Comparison of ENCODE assay signal across 16 cellular contexts in the genomic region with DNA sequence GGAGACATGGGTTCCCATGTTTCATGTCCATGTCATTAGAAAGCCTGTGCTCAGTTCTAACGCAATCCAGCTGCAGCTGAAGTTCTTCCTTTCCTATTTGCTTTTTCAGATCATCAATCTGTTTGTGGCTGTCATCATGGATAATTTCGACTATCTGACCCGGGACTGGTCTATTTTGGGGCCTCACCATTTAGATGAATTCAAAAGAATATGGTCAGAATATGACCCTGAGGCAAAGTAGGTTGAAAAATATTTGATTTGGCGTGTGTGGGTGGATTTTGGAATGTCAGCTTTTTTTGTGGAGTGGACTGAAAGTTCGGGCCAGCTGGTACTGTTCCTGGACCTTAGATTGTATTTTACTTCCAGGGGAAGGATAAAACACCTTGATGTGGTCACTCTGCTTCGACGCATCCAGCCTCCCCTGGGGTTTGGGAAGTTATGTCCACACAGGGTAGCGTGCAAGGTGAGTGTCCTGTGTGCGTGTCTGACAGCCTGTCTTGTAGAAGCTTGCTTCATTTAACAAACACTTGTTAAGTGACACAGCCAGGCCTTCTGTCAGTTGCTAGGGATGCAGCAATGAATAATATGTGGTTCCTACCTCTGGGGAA.
A peak's percentile ranks its signal among the peaks of the same experiment; 100 is the strongest.
DNase-seq lines count a peak whose midpoint lies in the region; ATAC-seq and TF ChIP-seq lines count a peak whose summit lies in the region.
"Had no signal": no experiment of that assay in that cellular context is flagged by ENCODE, and none has a peak within 500 bp of the region (broad histone marks: within the 10 kb centered on the region; RNA-seq: fewer than 3 reads in every experiment).

No MANE protein-coding gene starts in this region.

- H3K36me3 ChIP-seq in IMR-90 (ENCODE audit: control insufficient read depth, insufficient read depth, low read length) (no peaks in the 10 kb centered on the region), trophoblast cell (ENCODE audit: control insufficient read depth in 1 of 2, insufficient read depth in 2 of 2, low read length in 2 of 2) (no peaks in the 10 kb centered on the region), Karpas-422 (ENCODE audit: insufficient read depth, low read length) (no peaks in the 10 kb centered on the region), brain microvascular endothelial cell (replicated peaks) (no peaks in the 10 kb centered on the region)
- H3K36me3 ChIP-seq: heart right ventricle had no signal

- H3K9me2 ChIP-seq in Karpas-422 (replicated peaks; ENCODE audit: insufficient read depth, low read length), result no peaks in the 10 kb centered on the region

- no peak overlapping the region for H3K4me2 ChIP-seq in IMR-90 (ENCODE audit: low read depth, low read length)
- H3K4me2 ChIP-seq in trophoblast cell (ENCODE audit: low read length), result no peak overlapping the region
- no peak overlapping the region for H3K4me2 ChIP-seq in Karpas-422 (ENCODE audit: low read depth, low read length, poor library complexity, severe bottlenecking)

- no peaks in the 10 kb centered on the region for H3K9me1 ChIP-seq in IMR-90 (ENCODE audit: insufficient read depth, low read length)

- H2BK20ac ChIP-seq in IMR-90 (ENCODE audit: low read depth, low read length), result no peak overlapping the region

- TF ChIP-seq RAD21 in IMR-90 (IDR thresholded peaks at IDR 0.05; ENCODE audit: low read length), result no peak

- no peak overlapping the region for H3K4me3 Mint-ChIP-seq in naive thymus-derived CD8-positive, alpha-beta T cell
- H3K4me3 Mint-ChIP-seq: activated CD8-positive, alpha-beta T cell treated with anti-CD3 and anti-CD28 coated beads, Interleukin-2, amount 10 ng/mL, durations not matched to agents 7 days and 5 days; activated T-helper 1 cell treated with anti-CD3 and anti-CD28 coated beads, Interleukin-12 subunit alpha, Interleukin-12 subunit beta, Interleukin-2, Interleukin-4 antibody, amounts not matched to agents 30 ng/mL and 10 ng/mL and 1 ng/mL, durations not matched to agents 14 hours and 24 hours and 36 hours had no signal

- H3K27ac Mint-ChIP-seq in naive thymus-derived CD8-positive, alpha-beta T cell, result no peak overlapping the region
- H3K27ac Mint-ChIP-seq: activated CD8-positive, alpha-beta T cell treated with anti-CD3 and anti-CD28 coated beads, Interleukin-2, amount 10 ng/mL, durations not matched to agents 7 days and 5 days; activated T-helper 1 cell treated with anti-CD3 and anti-CD28 coated beads, Interleukin-12 subunit alpha, Interleukin-12 subunit beta, Interleukin-2, Interleukin-4 antibody, amounts not matched to agents 30 ng/mL and 10 ng/mL and 1 ng/mL, durations not matched to agents 14 hours and 24 hours and 36 hours had no signal

- peaks cover 0 to 7% (median 0%) of the 10 kb centered on the region in 5 donors for H3K27me3 Mint-ChIP-seq in naive thymus-derived CD8-positive, alpha-beta T cell

- POLR2A ChIA-PET in IMR-90 (lab: Charles Lee; ENCODE audit: unreplicated experiment), result no interaction called here
- POLR2A ChIA-PET in naive thymus-derived CD8-positive, alpha-beta T cell (lab: Charles Lee), result no interaction called here

- no peak overlapping the region for H2AK5ac ChIP-seq in IMR-90 (ENCODE audit: low read depth, low read length)
- no peak overlapping the region for H2AK5ac ChIP-seq in trophoblast cell (ENCODE audit: low read length)

- no peak overlapping the region for H3K27ac ChIP-seq in IMR-90 (ENCODE audit: insufficient read depth, low read length)
- peak overlapping the region; percentile 2 for H3K27ac ChIP-seq in epithelial cell of prostate
- no peak overlapping the region for H3K27ac ChIP-seq in trophoblast cell (ENCODE audit: low read depth, low read length)
- no peak overlapping the region for H3K27ac ChIP-seq in Karpas-422 (ENCODE audit: low read length)
- H3K27ac ChIP-seq in brain microvascular endothelial cell, result no peak overlapping the region
- H3K27ac ChIP-seq: heart right ventricle had no signal

- H3K18ac ChIP-seq in IMR-90 (ENCODE audit: low read depth, low read length) (no peak overlapping the region), trophoblast cell (ENCODE audit: low read length) (no peak overlapping the region)

- TF ChIP-seq POLR2A in IMR-90 (IDR thresholded peaks at IDR 0.05; ENCODE audit: low read depth, low read length), result no peak

- BruUV-seq in IMR-90 (replicated peaks; lab: Mats Ljungman, UMichigan), result no TSS peak

- H3K23ac ChIP-seq in IMR-90 (ENCODE audit: low read depth, low read length) (no peak overlapping the region), trophoblast cell (ENCODE audit: low read length) (no peak overlapping the region)

- no peaks in the 10 kb centered on the region for H3K79me1 ChIP-seq in IMR-90 (ENCODE audit: low read depth in 1 of 2, low read length in 2 of 2)
- no peaks in the 10 kb centered on the region for H3K79me1 ChIP-seq in trophoblast cell (ENCODE audit: low read length)

- no peak overlapping the region for H4K12ac ChIP-seq in trophoblast cell (ENCODE audit: low read depth, low read length)

- H3K4me3 ChIP-seq in IMR-90 (ENCODE audit: insufficient read depth, low read depth, low read length) (no peak overlapping the region), trophoblast cell (ENCODE audit: low read depth, low read length) (no peak overlapping the region), Karpas-422 (ENCODE audit: low read length) (no peak overlapping the region), brain microvascular endothelial cell (ENCODE audit: low read depth, low read length) (no peak overlapping the region)
- H3K4me3 ChIP-seq: heart right ventricle had no signal

- CTCF ChIA-PET in IMR-90 (lab: Yijun Ruan, JAX), result interaction anchor here (0.9 kb wide), 1 partner anchor 9 kb away, joined by 3 read pairs; no protein-coding TSS in a partner anchor

- DNase-seq in AG09319 (ENCODE audit: extremely low read depth, low read depth), result peak; percentile 12
- DNase-seq in IMR-90, result peak; percentile 8
- DNase-seq in epithelial cell of prostate (ENCODE audit: low read depth, low spot score), result no peak
- peak; percentile 43 to 49 for DNase-seq in trophoblast cell
- DNase-seq in Karpas-422, result no peak
- no peak for DNase-seq in naive thymus-derived CD8-positive, alpha-beta T cell
- no peak for DNase-seq in brain microvascular endothelial cell
- DNase-seq: ACHN; activated CD8-positive, alpha-beta T cell treated with anti-CD3 and anti-CD28 coated beads, Interleukin-2, amount 10 ng/mL, durations not matched to agents 7 days and 5 days; Caco-2; heart right ventricle; islet precursor cell; NCI-H1436 treated with DMSO at 0.1 percent for 48 hours; Right ventricle myocardium superior had no signal

- ATAC-seq in IMR-90 (ENCODE audit: low read depth) (no peak), HG03469 (IDR thresholded peaks at IDR 0.05; ENCODE audit: unreplicated experiment) (no peak)
- ATAC-seq in naive thymus-derived CD8-positive, alpha-beta T cell, result no peak
- ATAC-seq: activated CD8-positive, alpha-beta T cell treated with anti-CD3 and anti-CD28 coated beads, Interleukin-2, amount 10 ng/mL, durations not matched to agents 7 days and 5 days; heart right ventricle had no signal

- H3K9ac ChIP-seq in IMR-90 (ENCODE audit: low read depth, low read length) (no peak overlapping the region), trophoblast cell (ENCODE audit: low read length) (no peak overlapping the region), Karpas-422 (ENCODE audit: low read length) (no peak overlapping the region)

- H2BK12ac ChIP-seq in trophoblast cell (ENCODE audit: low read length), result no peak overlapping the region

- no peak overlapping the region for H4K8ac ChIP-seq in IMR-90 (ENCODE audit: low read depth in 2 of 2, low read length in 2 of 2)
- H4K8ac ChIP-seq in trophoblast cell (ENCODE audit: low read depth, low read length), result no peak overlapping the region

- H4K5ac ChIP-seq in IMR-90 (ENCODE audit: low read depth, low read length), result no peak overlapping the region

- H3K79me2 ChIP-seq in trophoblast cell (ENCODE audit: control insufficient read depth, insufficient read depth, low read length, poor library complexity) (no peaks in the 10 kb centered on the region), Karpas-422 (ENCODE audit: low read length) (no peaks in the 10 kb centered on the region)

- peaks cover 19% of the 10 kb centered on the region; the same call in 1 of the 2 replicates for H3K4me1 ChIP-seq in IMR-90 (ENCODE audit: control insufficient read depth, insufficient read depth, low read length)
- H3K4me1 ChIP-seq in trophoblast cell (ENCODE audit: control insufficient read depth in 1 of 2, insufficient read depth in 2 of 2, low read length in 2 of 2), result peaks cover 2 to 5% of the 10 kb centered on the region in 2 experiments
- peaks cover 6% of the 10 kb centered on the region; the same call in 1 of the 2 replicates for H3K4me1 ChIP-seq in Karpas-422 (ENCODE audit: low read length)
- H3K4me1 ChIP-seq: Caco-2 had no signal

- H4K20me1 ChIP-seq in IMR-90 (ENCODE audit: insufficient read depth, low read length) (no peaks in the 10 kb centered on the region), Karpas-422 (ENCODE audit: insufficient read depth, low read depth, low read length) (no peaks in the 10 kb centered on the region)

- TF ChIP-seq CTCF in AG09319 (IDR thresholded peaks at IDR 0.05; ENCODE audit: low read depth, low read length) (no peak), IMR-90 (conservative IDR thresholded peaks at IDR 0.05; ENCODE audit: low read depth, low read length) (no peak), brain microvascular endothelial cell (IDR thresholded peaks at IDR 0.05; ENCODE audit: low read depth, low read length, missing control alignments) (no peak)

- H2BK5ac ChIP-seq in IMR-90 (ENCODE audit: low read depth, low read length, poor library complexity, severe bottlenecking) (no peak overlapping the region), trophoblast cell (ENCODE audit: low read depth, low read length, poor library complexity) (no peak overlapping the region)

- H2AFZ ChIP-seq in IMR-90 (replicated peaks; ENCODE audit: low read length, poor library complexity) (no peak overlapping the region), trophoblast cell (ENCODE audit: insufficient read depth, low read length, poor library complexity) (no peak overlapping the region), Karpas-422 (ENCODE audit: low read length) (no peak overlapping the region)

- dilution Hi-C loops in IMR-90 (cut with HindIII; ENCODE audit: low sequenced_read_pairs, unreplicated experiment), result no loop called here

- H3K9me3 ChIP-seq in IMR-90 (ENCODE audit: control insufficient read depth, insufficient read depth, low read length) (no peaks in the 10 kb centered on the region), trophoblast cell (ENCODE audit: insufficient read depth, low read depth, low read length) (peaks cover 3% of the 10 kb centered on the region), Karpas-422 (ENCODE audit: low read length) (no peaks in the 10 kb centered on the region)
- H3K9me3 ChIP-seq: Caco-2, heart right ventricle had no signal

- intact Hi-C loops in IMR-90 (cut with micrococcal nuclease), result no loop called here

- no peak overlapping the region for H4K91ac ChIP-seq in IMR-90 (ENCODE audit: insufficient read depth, low read depth, low read length)
- H4K91ac ChIP-seq in trophoblast cell (ENCODE audit: low read depth, low read length), result no peak overlapping the region

- H3K4ac ChIP-seq in IMR-90 (ENCODE audit: low read depth, low read length) (no peak overlapping the region), trophoblast cell (ENCODE audit: low read depth, low read length) (no peak overlapping the region)

- H2AK9ac ChIP-seq in IMR-90 (replicated peaks; ENCODE audit: low read depth, low read length, poor library complexity), result no peak overlapping the region

- no peaks in the 10 kb centered on the region for H3K4me1 Mint-ChIP-seq in naive thymus-derived CD8-positive, alpha-beta T cell

- H3K14ac ChIP-seq in IMR-90 (replicated peaks; ENCODE audit: low read depth, low read length), result no peak overlapping the region
- H3K14ac ChIP-seq in trophoblast cell (ENCODE audit: low read length), result no peak overlapping the region

- H2BK120ac ChIP-seq in IMR-90 (ENCODE audit: low read depth, low read length), result no peak overlapping the region
- no peak overlapping the region for H2BK120ac ChIP-seq in trophoblast cell (ENCODE audit: insufficient read depth, low read length, poor library complexity)

- 47% methylated on average over 4 of the region's 9 CpGs; no CpG with 5 or more reads in 1 of the 2 experiments for WGBS in IMR-90 (ENCODE audit: extremely low coverage in 2 of 2, insufficient read length in 1 of 2), 2 experiments
- no CpG with 5 or more reads among the region's 9 CpGs for WGBS in trophoblast cell (ENCODE audit: extremely low coverage, insufficient coverage, insufficient read length)

- peaks cover 3% of the 10 kb centered on the region; the same call in 1 of the 2 replicates for H3K27me3 ChIP-seq in IMR-90 (ENCODE audit: control insufficient read depth, insufficient read depth, low read length)
- H3K27me3 ChIP-seq in trophoblast cell (ENCODE audit: insufficient read depth, low read length), result no peaks in the 10 kb centered on the region
- H3K27me3 ChIP-seq in Karpas-422 (ENCODE audit: low read length), result no peaks in the 10 kb centered on the region
- H3K27me3 ChIP-seq in brain microvascular endothelial cell (replicated peaks), result no peaks in the 10 kb centered on the region

- in situ Hi-C loops in IMR-90 (cut with MboI; ENCODE audit: low sequenced_read_pairs), result no loop called here
- in situ Hi-C loops in brain microvascular endothelial cell (cut with HindIII; ENCODE audit: low pct_ligation_motif_present, low sequenced_read_pairs), result no loop called here

- no peak overlapping the region for H3K56ac ChIP-seq in IMR-90 (ENCODE audit: extremely low read depth, insufficient read depth, low read length)

- no peaks in the 10 kb centered on the region for H3K36me3 Mint-ChIP-seq in naive thymus-derived CD8-positive, alpha-beta T cell

- no peaks in the 10 kb centered on the region for H3K9me3 Mint-ChIP-seq in naive thymus-derived CD8-positive, alpha-beta T cell
- H3K9me3 Mint-ChIP-seq: activated T-helper 1 cell treated with anti-CD3 and anti-CD28 coated beads, Interleukin-12 subunit alpha, Interleukin-12 subunit beta, Interleukin-2, Interleukin-4 antibody, amounts not matched to agents 30 ng/mL and 10 ng/mL and 1 ng/mL, durations not matched to agents 14 hours and 24 hours and 36 hours had no signal

- no peak overlapping the region for H2BK15ac ChIP-seq in IMR-90 (ENCODE audit: low read depth, low read length)

Comparison
In these comparisons a context has a peak if more than half of its experiments do, and no peak if none do; other contexts are left out.
1. DNase-seq: peak in AG09319 (single experiment), IMR-90 (single experiment) and trophoblast cell (2 of 2); none in epithelial cell of prostate (single experiment), Karpas-422 (single experiment), naive thymus-derived CD8-positive, alpha-beta T cell (0 of 10) and brain microvascular endothelial cell (single experiment).